1 cellular context compared by ENCODE assay signal in the genomic region with DNA sequence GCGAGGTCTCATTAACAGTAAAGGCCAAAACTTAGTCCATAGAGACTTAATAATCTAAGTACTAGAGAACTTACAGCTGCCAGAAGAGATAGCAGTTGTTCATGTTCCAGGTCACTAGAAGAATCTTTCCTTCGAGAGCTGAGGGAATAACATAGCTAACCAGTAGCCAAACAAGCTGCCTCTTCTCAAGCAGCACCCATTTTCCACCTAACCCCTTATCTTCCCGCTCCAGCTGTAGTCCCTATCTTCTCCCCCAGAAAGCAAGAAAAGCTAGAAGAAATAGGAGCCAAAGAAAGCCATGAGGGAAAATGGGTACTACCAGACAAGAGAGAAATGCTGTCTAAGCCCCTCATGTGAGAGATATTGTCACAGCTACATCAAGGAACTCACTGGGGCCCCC.
TF ChIP-seq lines count a peak whose summit lies in the region.

No MANE protein-coding gene starts in this region.

TF ChIP-seq in K562, 482 proteins besides CTCF, POLR2A, EP300 and RAD21 (continued from another document and continues in another):
- TF ChIP-seq CEBPG (CRISPR knock-in tag; IDR thresholded peaks at IDR 0.05), result no peak
- TF ChIP-seq CEBPG (tag; conservative IDR thresholded peaks at IDR 0.05 in 1 of 2, IDR thresholded peaks at IDR 0.05 in 1 of 2), result no peak
- TF ChIP-seq ZC3H8 (IDR thresholded peaks at IDR 0.05), result no peak
- no peak for TF ChIP-seq CBX3 (IDR thresholded peaks at IDR 0.05; ENCODE audit: borderline replicate concordance in 1 of 2, low read length in 2 of 2)
- TF ChIP-seq NR2F6 (CRISPR knock-in tag; IDR thresholded peaks at IDR 0.05), result no peak
- TF ChIP-seq ZFP30 (CRISPR knock-in tag; IDR thresholded peaks at IDR 0.05; ENCODE audit: borderline replicate concordance), result no peak
- TF ChIP-seq CC2D1A (IDR thresholded peaks at IDR 0.05), result 0 out of 2 replicates have a peak, but pooled peaks have one; percentile 15
- no peak for TF ChIP-seq ILF3 (IDR thresholded peaks at IDR 0.05; ENCODE audit: borderline replicate concordance)
- no peak for TF ChIP-seq MXI1 (IDR thresholded peaks at IDR 0.05; ENCODE audit: low read depth, low read length)
- no peak for TF ChIP-seq MEF2D (tag; conservative IDR thresholded peaks at IDR 0.05; ENCODE audit: low read depth)
- TF ChIP-seq, protein P1, sequence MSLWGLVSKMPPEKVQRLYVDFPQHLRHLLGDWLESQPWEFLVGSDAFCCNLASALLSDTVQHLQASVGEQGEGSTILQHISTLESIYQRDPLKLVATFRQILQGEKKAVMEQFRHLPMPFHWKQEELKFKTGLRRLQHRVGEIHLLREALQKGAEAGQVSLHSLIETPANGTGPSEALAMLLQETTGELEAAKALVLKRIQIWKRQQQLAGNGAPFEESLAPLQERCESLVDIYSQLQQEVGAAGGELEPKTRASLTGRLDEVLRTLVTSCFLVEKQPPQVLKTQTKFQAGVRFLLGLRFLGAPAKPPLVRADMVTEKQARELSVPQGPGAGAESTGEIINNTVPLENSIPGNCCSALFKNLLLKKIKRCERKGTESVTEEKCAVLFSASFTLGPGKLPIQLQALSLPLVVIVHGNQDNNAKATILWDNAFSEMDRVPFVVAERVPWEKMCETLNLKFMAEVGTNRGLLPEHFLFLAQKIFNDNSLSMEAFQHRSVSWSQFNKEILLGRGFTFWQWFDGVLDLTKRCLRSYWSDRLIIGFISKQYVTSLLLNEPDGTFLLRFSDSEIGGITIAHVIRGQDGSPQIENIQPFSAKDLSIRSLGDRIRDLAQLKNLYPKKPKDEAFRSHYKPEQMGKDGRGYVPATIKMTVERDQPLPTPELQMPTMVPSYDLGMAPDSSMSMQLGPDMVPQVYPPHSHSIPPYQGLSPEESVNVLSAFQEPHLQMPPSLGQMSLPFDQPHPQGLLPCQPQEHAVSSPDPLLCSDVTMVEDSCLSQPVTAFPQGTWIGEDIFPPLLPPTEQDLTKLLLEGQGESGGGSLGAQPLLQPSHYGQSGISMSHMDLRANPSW (CRISPR knock-in tag; IDR thresholded peaks at IDR 0.05), result no peak
- TF ChIP-seq, protein P2, sequence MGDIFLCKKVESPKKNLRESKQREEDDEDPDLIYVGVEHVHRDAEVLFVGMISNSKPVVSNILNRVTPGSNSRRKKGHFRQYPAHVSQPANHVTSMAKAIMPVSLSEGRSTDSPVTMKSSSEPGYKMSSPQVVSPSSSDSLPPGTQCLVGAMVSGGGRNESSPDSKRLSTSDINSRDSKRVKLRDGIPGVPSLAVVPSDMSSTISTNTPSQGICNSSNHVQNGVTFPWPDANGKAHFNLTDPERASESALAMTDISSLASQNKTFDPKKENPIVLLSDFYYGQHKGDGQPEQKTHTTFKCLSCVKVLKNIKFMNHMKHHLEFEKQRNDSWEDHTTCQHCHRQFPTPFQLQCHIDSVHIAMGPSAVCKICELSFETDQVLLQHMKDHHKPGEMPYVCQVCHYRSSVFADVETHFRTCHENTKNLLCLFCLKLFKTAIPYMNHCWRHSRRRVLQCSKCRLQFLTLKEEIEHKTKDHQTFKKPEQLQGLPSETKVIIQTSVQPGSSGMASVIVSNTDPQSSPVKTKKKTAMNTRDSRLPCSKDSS (IDR thresholded peaks at IDR 0.05; ENCODE audit: low read depth, partially characterized antibody), result no peak
- TF ChIP-seq, protein P3, sequence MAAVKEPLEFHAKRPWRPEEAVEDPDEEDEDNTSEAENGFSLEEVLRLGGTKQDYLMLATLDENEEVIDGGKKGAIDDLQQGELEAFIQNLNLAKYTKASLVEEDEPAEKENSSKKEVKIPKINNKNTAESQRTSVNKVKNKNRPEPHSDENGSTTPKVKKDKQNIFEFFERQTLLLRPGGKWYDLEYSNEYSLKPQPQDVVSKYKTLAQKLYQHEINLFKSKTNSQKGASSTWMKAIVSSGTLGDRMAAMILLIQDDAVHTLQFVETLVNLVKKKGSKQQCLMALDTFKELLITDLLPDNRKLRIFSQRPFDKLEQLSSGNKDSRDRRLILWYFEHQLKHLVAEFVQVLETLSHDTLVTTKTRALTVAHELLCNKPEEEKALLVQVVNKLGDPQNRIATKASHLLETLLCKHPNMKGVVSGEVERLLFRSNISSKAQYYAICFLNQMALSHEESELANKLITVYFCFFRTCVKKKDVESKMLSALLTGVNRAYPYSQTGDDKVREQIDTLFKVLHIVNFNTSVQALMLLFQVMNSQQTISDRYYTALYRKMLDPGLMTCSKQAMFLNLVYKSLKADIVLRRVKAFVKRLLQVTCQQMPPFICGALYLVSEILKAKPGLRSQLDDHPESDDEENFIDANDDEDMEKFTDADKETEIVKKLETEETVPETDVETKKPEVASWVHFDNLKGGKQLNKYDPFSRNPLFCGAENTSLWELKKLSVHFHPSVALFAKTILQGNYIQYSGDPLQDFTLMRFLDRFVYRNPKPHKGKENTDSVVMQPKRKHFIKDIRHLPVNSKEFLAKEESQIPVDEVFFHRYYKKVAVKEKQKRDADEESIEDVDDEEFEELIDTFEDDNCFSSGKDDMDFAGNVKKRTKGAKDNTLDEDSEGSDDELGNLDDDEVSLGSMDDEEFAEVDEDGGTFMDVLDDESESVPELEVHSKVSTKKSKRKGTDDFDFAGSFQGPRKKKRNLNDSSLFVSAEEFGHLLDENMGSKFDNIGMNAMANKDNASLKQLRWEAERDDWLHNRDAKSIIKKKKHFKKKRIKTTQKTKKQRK (IDR thresholded peaks at IDR 0.05; ENCODE audit: borderline replicate concordance, low read depth, low read length), result no peak
- TF ChIP-seq, protein P4, sequence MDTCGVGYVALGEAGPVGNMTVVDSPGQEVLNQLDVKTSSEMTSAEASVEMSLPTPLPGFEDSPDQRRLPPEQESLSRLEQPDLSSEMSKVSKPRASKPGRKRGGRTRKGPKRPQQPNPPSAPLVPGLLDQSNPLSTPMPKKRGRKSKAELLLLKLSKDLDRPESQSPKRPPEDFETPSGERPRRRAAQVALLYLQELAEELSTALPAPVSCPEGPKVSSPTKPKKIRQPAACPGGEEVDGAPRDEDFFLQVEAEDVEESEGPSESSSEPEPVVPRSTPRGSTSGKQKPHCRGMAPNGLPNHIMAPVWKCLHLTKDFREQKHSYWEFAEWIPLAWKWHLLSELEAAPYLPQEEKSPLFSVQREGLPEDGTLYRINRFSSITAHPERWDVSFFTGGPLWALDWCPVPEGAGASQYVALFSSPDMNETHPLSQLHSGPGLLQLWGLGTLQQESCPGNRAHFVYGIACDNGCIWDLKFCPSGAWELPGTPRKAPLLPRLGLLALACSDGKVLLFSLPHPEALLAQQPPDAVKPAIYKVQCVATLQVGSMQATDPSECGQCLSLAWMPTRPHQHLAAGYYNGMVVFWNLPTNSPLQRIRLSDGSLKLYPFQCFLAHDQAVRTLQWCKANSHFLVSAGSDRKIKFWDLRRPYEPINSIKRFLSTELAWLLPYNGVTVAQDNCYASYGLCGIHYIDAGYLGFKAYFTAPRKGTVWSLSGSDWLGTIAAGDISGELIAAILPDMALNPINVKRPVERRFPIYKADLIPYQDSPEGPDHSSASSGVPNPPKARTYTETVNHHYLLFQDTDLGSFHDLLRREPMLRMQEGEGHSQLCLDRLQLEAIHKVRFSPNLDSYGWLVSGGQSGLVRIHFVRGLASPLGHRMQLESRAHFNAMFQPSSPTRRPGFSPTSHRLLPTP (IDR thresholded peaks at IDR 0.05; ENCODE audit: borderline replicate concordance, extremely low read depth, insufficient read length), result no peak
- TF ChIP-seq, protein P5, sequence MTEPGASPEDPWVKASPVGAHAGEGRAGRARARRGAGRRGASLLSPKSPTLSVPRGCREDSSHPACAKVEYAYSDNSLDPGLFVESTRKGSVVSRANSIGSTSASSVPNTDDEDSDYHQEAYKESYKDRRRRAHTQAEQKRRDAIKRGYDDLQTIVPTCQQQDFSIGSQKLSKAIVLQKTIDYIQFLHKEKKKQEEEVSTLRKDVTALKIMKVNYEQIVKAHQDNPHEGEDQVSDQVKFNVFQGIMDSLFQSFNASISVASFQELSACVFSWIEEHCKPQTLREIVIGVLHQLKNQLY (CRISPR knock-in tag; conservative IDR thresholded peaks at IDR 0.05), result no peak
- no peak for TF ChIP-seq SMAD1 (IDR thresholded peaks at IDR 0.05; ENCODE audit: low read depth, low read length, partially characterized antibody)
- TF ChIP-seq BDP1 (IDR thresholded peaks at IDR 0.05; ENCODE audit: insufficient read depth, insufficient read length), result no peak
- TF ChIP-seq ZNF57 (CRISPR knock-in tag; IDR thresholded peaks at IDR 0.05), result no peak
- TF ChIP-seq FOXJ2 (tag; IDR thresholded peaks at IDR 0.05), result no peak
- TF ChIP-seq HNRNPK (IDR thresholded peaks at IDR 0.05; ENCODE audit: low read depth, low read length, poor library complexity, severe bottlenecking), result no peak
- no peak for TF ChIP-seq C11orf30 (IDR thresholded peaks at IDR 0.05; ENCODE audit: low read depth)
- TF ChIP-seq TGIF2 (CRISPR knock-in tag; IDR thresholded peaks at IDR 0.05), result no peak
- no peak for TF ChIP-seq SRSF9 (IDR thresholded peaks at IDR 0.05; ENCODE audit: borderline replicate concordance, low read depth, low read length)
- no peak for TF ChIP-seq RBM25 (IDR thresholded peaks at IDR 0.05; ENCODE audit: low read depth, low read length, severe bottlenecking)
- TF ChIP-seq, protein P6, sequence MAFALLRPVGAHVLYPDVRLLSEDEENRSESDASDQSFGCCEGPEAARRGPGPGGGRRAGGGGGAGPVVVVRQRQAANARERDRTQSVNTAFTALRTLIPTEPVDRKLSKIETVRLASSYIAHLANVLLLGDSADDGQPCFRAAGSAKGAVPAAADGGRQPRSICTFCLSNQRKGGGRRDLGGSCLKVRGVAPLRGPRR (CRISPR knock-in tag; IDR thresholded peaks at IDR 0.05), result no peak
- TF ChIP-seq CBFA2T2 (conservative IDR thresholded peaks at IDR 0.05), result peak; percentile 85
- TF ChIP-seq, protein P7, sequence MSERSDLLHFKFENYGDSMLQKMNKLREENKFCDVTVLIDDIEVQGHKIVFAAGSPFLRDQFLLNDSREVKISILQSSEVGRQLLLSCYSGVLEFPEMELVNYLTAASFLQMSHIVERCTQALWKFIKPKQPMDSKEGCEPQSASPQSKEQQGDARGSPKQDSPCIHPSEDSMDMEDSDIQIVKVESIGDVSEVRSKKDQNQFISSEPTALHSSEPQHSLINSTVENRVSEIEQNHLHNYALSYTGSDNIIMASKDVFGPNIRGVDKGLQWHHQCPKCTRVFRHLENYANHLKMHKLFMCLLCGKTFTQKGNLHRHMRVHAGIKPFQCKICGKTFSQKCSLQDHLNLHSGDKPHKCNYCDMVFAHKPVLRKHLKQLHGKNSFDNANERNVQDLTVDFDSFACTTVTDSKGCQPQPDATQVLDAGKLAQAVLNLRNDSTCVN (CRISPR knock-in tag; IDR thresholded peaks at IDR 0.05), result no peak
- no peak for TF ChIP-seq EWSR1 (IDR thresholded peaks at IDR 0.05; ENCODE audit: borderline replicate concordance, low read depth, partially characterized antibody)
- no peak for TF ChIP-seq PRPF4 (IDR thresholded peaks at IDR 0.05; ENCODE audit: insufficient read depth, low read depth, low read length, poor library complexity, severe bottlenecking)
- TF ChIP-seq NCOR1 (IDR thresholded peaks at IDR 0.05), result peak; percentile 75
- TF ChIP-seq TRIM24 (IDR thresholded peaks at IDR 0.05), result peak; percentile 64 to 71
- TF ChIP-seq, protein P8, sequence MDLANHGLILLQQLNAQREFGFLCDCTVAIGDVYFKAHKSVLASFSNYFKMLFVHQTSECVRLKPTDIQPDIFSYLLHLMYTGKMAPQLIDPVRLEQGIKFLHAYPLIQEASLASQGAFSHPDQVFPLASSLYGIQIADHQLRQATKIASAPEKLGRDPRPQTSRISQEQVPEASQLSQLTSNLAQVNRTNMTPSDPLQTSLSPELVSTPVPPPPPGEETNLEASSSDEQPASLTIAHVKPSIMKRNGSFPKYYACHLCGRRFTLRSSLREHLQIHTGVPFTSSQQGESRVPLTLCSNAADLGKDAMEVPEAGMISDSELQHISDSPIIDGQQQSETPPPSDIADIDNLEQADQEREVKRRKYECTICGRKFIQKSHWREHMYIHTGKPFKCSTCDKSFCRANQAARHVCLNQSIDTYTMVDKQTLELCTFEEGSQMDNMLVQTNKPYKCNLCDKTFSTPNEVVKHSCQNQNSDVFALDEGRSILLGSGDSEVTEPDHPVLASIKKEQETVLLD (IDR thresholded peaks at IDR 0.05), result no peak
- TF ChIP-seq RBM15 (IDR thresholded peaks at IDR 0.05; ENCODE audit: insufficient read depth, low read length), result no peak
- TF ChIP-seq CBX1 (IDR thresholded peaks at IDR 0.05; ENCODE audit: low read depth), result no peak
- TF ChIP-seq, protein P9, sequence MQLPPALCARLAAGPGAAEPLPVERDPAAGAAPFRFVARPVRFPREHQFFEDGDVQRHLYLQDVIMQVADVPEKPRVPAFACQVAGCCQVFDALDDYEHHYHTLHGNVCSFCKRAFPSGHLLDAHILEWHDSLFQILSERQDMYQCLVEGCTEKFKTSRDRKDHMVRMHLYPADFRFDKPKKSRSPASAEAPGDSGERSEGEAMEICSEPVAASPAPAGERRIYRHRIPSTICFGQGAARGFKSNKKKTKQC (CRISPR knock-in tag; IDR thresholded peaks at IDR 0.05), result no peak
- TF ChIP-seq GATA2 (CRISPR knock-in tag; IDR thresholded peaks at IDR 0.05), result peak; percentile 67
- TF ChIP-seq RAD51 (IDR thresholded peaks at IDR 0.05; ENCODE audit: borderline replicate concordance, low read depth), result no peak
- TF ChIP-seq FOXK2 (conservative IDR thresholded peaks at IDR 0.05 in 1 of 2, IDR thresholded peaks at IDR 0.05 in 1 of 2; ENCODE audit: low read depth in 2 of 2), result no peak
- no peak for TF ChIP-seq NR4A1 (CRISPR knock-in tag; IDR thresholded peaks at IDR 0.05)
- no peak for TF ChIP-seq NR4A1 (tag; IDR thresholded peaks at IDR 0.05)
- no peak for TF ChIP-seq SNIP1 (IDR thresholded peaks at IDR 0.05; ENCODE audit: low read depth)
- TF ChIP-seq ZFP1 (CRISPR knock-in tag; IDR thresholded peaks at IDR 0.05), result no peak
